Comparison of ENCODE assay signal across 8 cellular contexts in genomic region chr2:37809525-37809924, GRCh38.
DNase-seq lines count a peak whose midpoint lies in the region; ATAC-seq, FAIRE-seq and TF ChIP-seq lines count a peak whose summit lies in the region.

No MANE protein-coding gene starts in this region.

- H3K27me3 ChIP-seq in bronchial epithelial cell (ENCODE audit: control insufficient read depth, insufficient read depth, low read length), result no peaks in the 10 kb centered on the region
- no peaks in the 10 kb centered on the region for H3K27me3 ChIP-seq in lung (ENCODE audit: control insufficient read depth, insufficient read depth)

- no peak for TF ChIP-seq POLR2A in H54 (IDR thresholded peaks at IDR 0.05; ENCODE audit: low read depth, low read length)

- no peak for ATAC-seq in lung (ENCODE audit: insufficient read depth, low FRiP score)
- no peak for ATAC-seq in HG03175 (IDR thresholded peaks at IDR 0.05; ENCODE audit: unreplicated experiment)

- no peak overlapping the region for H3K27ac ChIP-seq in C4-2B
- H3K27ac ChIP-seq in lung (ENCODE audit: low read depth in 1 of 2, low read length in 1 of 2), result no peak overlapping the region

- WGBS in lung, 2 donors, result 37 to 48% methylated on average over 1 of the region's 1 CpG

- peak; percentile 47 for TF ChIP-seq CTCF in C4-2B (conservative IDR thresholded peaks at IDR 0.05)
- peak; percentile 57 for TF ChIP-seq CTCF in bronchial epithelial cell (IDR thresholded peaks at IDR 0.05; ENCODE audit: insufficient read depth, low read length, severe bottlenecking)
- TF ChIP-seq CTCF in lung (IDR thresholded peaks at IDR 0.05; ENCODE audit: control extremely low read depth, extremely low read depth), result no peak

- H3K36me3 ChIP-seq in bronchial epithelial cell (ENCODE audit: control insufficient read depth, insufficient read depth, low read length) (no peaks in the 10 kb centered on the region), lung (ENCODE audit: control insufficient read depth in 2 of 2, insufficient read depth in 2 of 2, low read length in 2 of 2) (no peaks in the 10 kb centered on the region)

- H3K9me3 ChIP-seq in lung (ENCODE audit: control insufficient read depth in 2 of 2, insufficient read depth in 1 of 2, low read length in 1 of 2), result no peaks in the 10 kb centered on the region

- H3K4me3 ChIP-seq in bronchial epithelial cell (ENCODE audit: low read depth, low read length) (no peak overlapping the region), lung (no peak overlapping the region)

- FAIRE-seq in bronchial epithelial cell (lab: Jason Lieb, UNC) (no peak), H54 (lab: Jason Lieb, UNC) (no peak)

- DNase-seq in LHCN-M2 (ENCODE audit: low read depth) (peak; percentile 84), bronchial epithelial cell (ENCODE audit: low read depth) (peak; percentile 41), lung (ENCODE audit: low spot score) (peak; percentile 51), H54 (ENCODE audit: insufficient read length, low spot score) (no peak)
- no peak for DNase-seq in activated CD4-positive, CD25-positive, alpha-beta regulatory T cell (lab: John Stamatoyannopoulos, UW)
- no peak for DNase-seq in stimulated activated CD4-positive, alpha-beta T cell treated with anti-CD3 and anti-CD28 coated beads, Interleukin-2, amount 100 ng/mL, for 48 hours

- H3K4me1 ChIP-seq in lung (ENCODE audit: control insufficient read depth in 2 of 2, insufficient read depth in 2 of 2, low read length in 2 of 2), result peaks cover 0 to 11% of the 10 kb centered on the region in 2 donors

Comparison
In these comparisons a context has a peak if more than half of its experiments do, and no peak if none do; other contexts are left out.
1. DNase-seq: peak in LHCN-M2 (single experiment), bronchial epithelial cell (single experiment) and lung (single experiment); none in H54 (single experiment), activated CD4-positive, CD25-positive, alpha-beta regulatory T cell (0 of 4) and stimulated activated CD4-positive, alpha-beta T cell treated with anti-CD3 and anti-CD28 coated beads, Interleukin-2, amount 100 ng/mL, for 48 hours (0 of 2).